Comparison of ENCODE assay signal across 34 cellular contexts in the genomic region with DNA sequence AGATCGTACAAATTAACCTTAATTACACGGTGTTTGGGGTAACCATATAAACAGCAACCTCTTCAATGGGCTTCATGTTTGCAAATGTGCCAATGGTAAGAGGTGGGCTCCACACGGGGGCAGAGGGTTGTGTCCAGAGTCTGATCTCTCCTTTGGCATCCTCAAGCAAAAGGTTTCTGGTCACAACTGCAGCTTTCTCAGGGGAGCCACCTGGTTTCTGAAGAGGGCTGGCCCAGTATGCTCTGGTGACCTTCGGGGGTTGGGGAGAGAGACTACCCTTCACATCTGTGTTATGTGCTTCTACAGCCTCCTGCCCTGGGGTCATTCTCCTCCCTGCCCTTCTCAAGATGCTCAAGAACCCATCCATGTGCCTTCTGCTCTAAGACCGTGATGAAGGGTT.
"Had no signal": no experiment of that assay in that cellular context is flagged by ENCODE, and none has a peak within 500 bp of the region (broad histone marks: within the 10 kb centered on the region; RNA-seq: fewer than 3 reads in every experiment).

No MANE protein-coding gene starts in this region.

- H3K27me3 Mint-ChIP-seq: activated B cell treated with CpG ODN at 0.5 μM for 24 hours; activated CD4-positive, alpha-beta memory T cell treated with anti-CD3 and anti-CD28 coated beads for 36 hours; activated CD4-positive, alpha-beta T cell treated with anti-CD3 and anti-CD28 coated beads, Interleukin-2, amount 10 ng/mL, durations not matched to agents 7 days and 5 days; activated CD8-positive, alpha-beta memory T cell treated with anti-CD3 and anti-CD28 coated beads, Interleukin-2, amount 10 ng/mL, durations not matched to agents 7 days and 5 days; activated CD8-positive, alpha-beta T cell treated with anti-CD3 and anti-CD28 coated beads for 36 hours; activated naive CD8-positive, alpha-beta T cell treated with anti-CD3 and anti-CD28 coated beads for 36 hours; activated T-helper 17 cell treated with anti-CD3 and anti-CD28 coated beads, Interleukin-2, amount 50 U/mL, for 72 hours had no signal

- H3K4me3 ChIP-seq: adrenal gland, body of pancreas, breast epithelium had no signal

- H3K4me3 Mint-ChIP-seq: activated B cell treated with CpG ODN at 0.5 μM for 24 hours; activated CD4-positive, alpha-beta memory T cell treated with anti-CD3 and anti-CD28 coated beads for 36 hours; activated CD4-positive, alpha-beta T cell treated with anti-CD3 and anti-CD28 coated beads, Interleukin-2, amount 10 ng/mL, durations not matched to agents 7 days and 5 days; activated CD8-positive, alpha-beta memory T cell treated with anti-CD3 and anti-CD28 coated beads, Interleukin-2, amount 10 ng/mL, durations not matched to agents 7 days and 5 days; activated CD8-positive, alpha-beta T cell treated with anti-CD3 and anti-CD28 coated beads for 36 hours; activated naive CD4-positive, alpha-beta T cell treated with anti-CD3 and anti-CD28 coated beads for 36 hours; activated naive CD8-positive, alpha-beta T cell treated with anti-CD3 and anti-CD28 coated beads for 36 hours; activated T-cell treated with anti-CD3 and anti-CD28 coated beads, Interleukin-2, amount 50 U/mL, for 4 hours; activated T-cell treated with anti-CD3 and anti-CD28 coated beads, Interleukin-2, amount 50 U/mL, for 72 hours; activated T-helper 1 cell treated with anti-CD3 and anti-CD28 coated beads, Interleukin-12 subunit alpha, Interleukin-12 subunit beta, Interleukin-2, Interleukin-4 antibody, amounts not matched to agents 30 ng/mL and 10 ng/mL and 1 ng/mL, durations not matched to agents 14 hours and 24 hours and 36 hours; activated T-helper 17 cell treated with anti-CD3 and anti-CD28 coated beads, Interleukin-2, amount 50 U/mL, for 72 hours; T-helper 1 cell treated with Interleukin-12 subunit alpha and Interleukin-12 subunit beta and Interleukin-4 antibody, amounts not matched to agents 30 μg/mL and 1 μg/mL, for 36 hours; T-helper 2 cell treated with Interferon-gamma antibody and Interleukin-4, amounts not matched to agents 5 μg/mL and 100 μg/mL, for 36 hours had no signal

- H3K27ac Mint-ChIP-seq: activated B cell treated with CpG ODN at 0.5 μM for 24 hours; activated CD4-positive, alpha-beta memory T cell treated with anti-CD3 and anti-CD28 coated beads for 36 hours; activated CD4-positive, alpha-beta T cell treated with anti-CD3 and anti-CD28 coated beads, Interleukin-2, amount 10 ng/mL, durations not matched to agents 7 days and 5 days; activated CD8-positive, alpha-beta memory T cell treated with anti-CD3 and anti-CD28 coated beads, Interleukin-2, amount 10 ng/mL, durations not matched to agents 7 days and 5 days; activated CD8-positive, alpha-beta T cell treated with anti-CD3 and anti-CD28 coated beads for 36 hours; activated naive CD4-positive, alpha-beta T cell treated with anti-CD3 and anti-CD28 coated beads for 36 hours; activated naive CD4-positive, alpha-beta T cell treated with anti-CD3 and anti-CD28 coated beads, Interleukin-2, amount 50 U/mL, for 72 hours; activated naive CD8-positive, alpha-beta T cell treated with anti-CD3 and anti-CD28 coated beads for 36 hours; activated T-cell treated with anti-CD3 and anti-CD28 coated beads, Interleukin-2, amount 50 U/mL, for 72 hours; activated T-helper 1 cell treated with anti-CD3 and anti-CD28 coated beads, Interleukin-12 subunit alpha, Interleukin-12 subunit beta, Interleukin-2, Interleukin-4 antibody, amounts not matched to agents 30 ng/mL and 10 ng/mL and 1 ng/mL, durations not matched to agents 14 hours and 24 hours and 36 hours; activated T-helper 17 cell treated with anti-CD3 and anti-CD28 coated beads, Interleukin-2, amount 50 U/mL, for 72 hours; T-helper 1 cell treated with Interleukin-12 subunit alpha and Interleukin-12 subunit beta and Interleukin-4 antibody, amounts not matched to agents 30 μg/mL and 1 μg/mL, for 36 hours; T-helper 2 cell treated with Interferon-gamma antibody and Interleukin-4, amounts not matched to agents 5 μg/mL and 100 μg/mL, for 36 hours had no signal

- DNase-seq: activated B cell treated with CpG ODN at 0.5 μM for 24 hours; activated CD4-positive, alpha-beta memory T cell treated with anti-CD3 and anti-CD28 coated beads for 36 hours; activated CD4-positive, alpha-beta T cell treated with anti-CD3 and anti-CD28 coated beads for 4 hours; activated CD4-positive, alpha-beta T cell treated with anti-CD3 and anti-CD28 coated beads, Interleukin-2, amount 10 ng/mL, durations not matched to agents 7 days and 5 days; activated CD4-positive, CD25-positive, alpha-beta regulatory T cell treated with anti-CD3 and anti-CD28 coated beads, Interleukin-2, amount 50 U/mL, for 72 hours; activated CD8-positive, alpha-beta memory T cell treated with anti-CD3 and anti-CD28 coated beads, Interleukin-2, amount 10 ng/mL, durations not matched to agents 7 days and 5 days; activated CD8-positive, alpha-beta T cell treated with anti-CD3 and anti-CD28 coated beads for 36 hours; activated effector memory CD4-positive, alpha-beta T cell treated with anti-CD3 and anti-CD28 coated beads, Interleukin-2, amount 50 U/mL, for 16 hours; activated gamma-delta T cell treated with Interleukin-2 at 50 U/mL for 16 hours; activated naive CD4-positive, alpha-beta T cell; activated naive CD4-positive, alpha-beta T cell treated with anti-CD3 and anti-CD28 coated beads for 36 hours; activated naive CD4-positive, alpha-beta T cell treated with anti-CD3 and anti-CD28 coated beads, Interleukin-2, amount 50 U/mL, for 16 hours; activated naive CD8-positive, alpha-beta T cell treated with anti-CD3 and anti-CD28 coated beads for 36 hours; activated T-cell treated with anti-CD3 and anti-CD28 coated beads for 4 hours; activated T-cell treated with anti-CD3 and anti-CD28 coated beads, Interleukin-2, amount 50 U/mL, for 1 hour; activated T-cell treated with anti-CD3 and anti-CD28 coated beads, Interleukin-2, amount 50 U/mL, for 4 hours; activated T-cell treated with anti-CD3 and anti-CD28 coated beads, Interleukin-2, amount 50 U/mL, for 72 hours; adrenal gland; amniotic stem cell; aorta; body of pancreas; brain microvascular endothelial cell; central memory CD4-positive, alpha-beta T cell; SW 1271; T-helper 1 cell; T-helper 2 cell; T-helper 9 cell had no signal

- H3K36me3 ChIP-seq: adrenal gland, brain microvascular endothelial cell, breast epithelium had no signal

- H3K27ac ChIP-seq: adrenal gland, body of pancreas, brain microvascular endothelial cell, breast epithelium, VCaP had no signal

- H3K27me3 ChIP-seq: adrenal gland, body of pancreas, brain microvascular endothelial cell, breast epithelium had no signal

- H3K9me3 Mint-ChIP-seq: activated CD4-positive, alpha-beta memory T cell treated with anti-CD3 and anti-CD28 coated beads for 36 hours; activated CD8-positive, alpha-beta T cell treated with anti-CD3 and anti-CD28 coated beads for 36 hours; activated T-helper 17 cell treated with anti-CD3 and anti-CD28 coated beads, Interleukin-2, amount 50 U/mL, for 72 hours had no signal

- H3K36me3 Mint-ChIP-seq: activated CD4-positive, alpha-beta memory T cell treated with anti-CD3 and anti-CD28 coated beads for 36 hours; activated CD8-positive, alpha-beta memory T cell treated with anti-CD3 and anti-CD28 coated beads, Interleukin-2, amount 10 ng/mL, durations not matched to agents 7 days and 5 days; activated naive CD4-positive, alpha-beta T cell treated with anti-CD3 and anti-CD28 coated beads, Interleukin-2, amount 50 U/mL, for 72 hours; activated naive CD8-positive, alpha-beta T cell treated with anti-CD3 and anti-CD28 coated beads for 36 hours had no signal

- H3K9me3 ChIP-seq: adrenal gland had no signal

- H3K4me1 ChIP-seq: adrenal gland, body of pancreas, breast epithelium had no signal

- H3K4me1 Mint-ChIP-seq: activated B cell treated with CpG ODN at 0.5 μM for 24 hours; activated CD4-positive, alpha-beta T cell treated with anti-CD3 and anti-CD28 coated beads, Interleukin-2, amount 10 ng/mL, durations not matched to agents 7 days and 5 days; activated CD8-positive, alpha-beta memory T cell treated with anti-CD3 and anti-CD28 coated beads, Interleukin-2, amount 10 ng/mL, durations not matched to agents 7 days and 5 days; activated naive CD8-positive, alpha-beta T cell treated with anti-CD3 and anti-CD28 coated beads for 36 hours; activated T-helper 17 cell treated with anti-CD3 and anti-CD28 coated beads, Interleukin-2, amount 50 U/mL, for 72 hours had no signal
